ENCODE assay signal across 19 cellular contexts in the genomic region with DNA sequence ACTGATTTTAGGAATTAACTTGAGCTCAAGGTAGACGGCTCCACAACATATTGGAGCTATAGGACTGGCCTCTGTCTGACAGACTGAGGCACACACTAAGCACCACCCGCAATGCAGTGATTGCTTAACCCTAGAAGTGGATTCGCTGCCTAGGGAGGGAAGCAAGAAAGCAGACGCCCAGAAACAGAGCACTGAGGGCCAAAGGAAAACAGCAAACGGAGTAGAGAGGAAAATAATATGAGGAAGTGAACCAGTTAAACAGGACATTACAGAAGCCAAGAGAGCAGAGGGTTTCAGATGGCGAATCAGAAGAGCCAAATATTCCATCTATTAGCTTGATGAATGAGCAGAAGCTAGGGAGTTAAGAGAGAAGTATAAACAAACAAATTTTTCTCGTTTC.
DNase-seq lines count a peak whose midpoint lies in the region; ATAC-seq, FAIRE-seq and TF ChIP-seq lines count a peak whose summit lies in the region.
"Had no signal": no experiment of that assay in that cellular context is flagged by ENCODE, and none has a peak within 500 bp of the region (broad histone marks: within the 10 kb centered on the region; RNA-seq: fewer than 3 reads in every experiment).

No MANE protein-coding gene starts in this region.

- no peak overlapping the region for H3K4me2 ChIP-seq in HepG2 (ENCODE audit: low read depth, low read length)
- no peak overlapping the region for H3K4me2 ChIP-seq in neural progenitor cell
- H3K4me2 ChIP-seq: A549, SK-N-SH had no signal

- H3K36me3 Mint-ChIP-seq in activated T-cell treated with anti-CD3 and anti-CD28 coated beads, Interleukin-2, amount 50 U/mL, for 72 hours (ENCODE audit: insufficient read depth in 2 of 2) = peaks cover 0 to 4% of the 10 kb centered on the region in 2 donors
- H3K36me3 Mint-ChIP-seq in chondrocyte (ENCODE audit: low read depth) (no peaks in the 10 kb centered on the region), neural progenitor cell (no peaks in the 10 kb centered on the region)

- CTCF ChIA-PET in HepG2 (lab: Yijun Ruan, JAX; ENCODE audit: low intra/inter-chr PET ratio, low total read pairs) = no interaction called here

- H2AFZ ChIP-seq in HepG2 (ENCODE audit: low read length) = no peak overlapping the region
- H2AFZ ChIP-seq in neural progenitor cell (replicated peaks) = no peak overlapping the region

- no peaks in the 10 kb centered on the region for H3F3A ChIP-seq in neural progenitor cell (ENCODE audit: low read depth)

- TF ChIP-seq RAD21 in HepG2 (CRISPR knock-in tag; IDR thresholded peaks at IDR 0.05) = no peak

- DNase-seq in Right ventricle myocardium inferior (ENCODE audit: missing footprints) (no peak), cardiac septum (ENCODE audit: low spot score) (no peak), fibroblast of pulmonary artery (ENCODE audit: low read depth) (peak; percentile 53), HepG2 (ENCODE audit: low spot score) (no peak), chondrocyte (ENCODE audit: low spot score) (no peak), neural progenitor cell (ENCODE audit: low spot score) (no peak)
- DNase-seq in activated T-cell treated with anti-CD3 and anti-CD28 coated beads, Interleukin-2, amount 50 U/mL, for 72 hours = no peak
- DNase-seq: activated CD4-positive, CD25-positive, alpha-beta regulatory T cell treated with anti-CD3 and anti-CD28 coated beads, Interleukin-2, amount 50 U/mL, for 72 hours; amygdala; foreskin keratinocyte; GDM1; NCI-H1092; NCI-H526; posterior cingulate gyrus; SK-N-SH; T-helper 9 cell had no signal

- in situ Hi-C loops in HepG2 (cut with HindIII; ENCODE audit: extremely low pct_ligation_motif_present, low pct_unique_long_range_greater_than_20kb) = no loop called here

- H3K27me3 ChIP-seq in HepG2 (ENCODE audit: control insufficient read depth in 1 of 2, insufficient read depth in 2 of 2, low read length in 2 of 2) (no peaks in the 10 kb centered on the region), neural progenitor cell (no peaks in the 10 kb centered on the region)
- H3K27me3 ChIP-seq: foreskin keratinocyte had no signal

- no peaks in the 10 kb centered on the region for H3K79me2 ChIP-seq in HepG2 (ENCODE audit: insufficient read depth, low read length)
- no peaks in the 10 kb centered on the region for H3K79me2 ChIP-seq in neural progenitor cell (ENCODE audit: low read depth)

- no peak overlapping the region for H3K4me3 ChIP-seq in fibroblast of pulmonary artery (replicated peaks; ENCODE audit: low read depth, low read length)
- no peak overlapping the region for H3K4me3 ChIP-seq in HepG2 (replicated peaks in 1 of 3; ENCODE audit: insufficient read depth in 1 of 3, low read depth in 2 of 3, low read length in 3 of 3)
- H3K4me3 ChIP-seq in neural progenitor cell = no peak overlapping the region
- H3K4me3 ChIP-seq: A549 had no signal

- peaks cover 13% of the 10 kb centered on the region for H3K4me1 ChIP-seq in HepG2 (ENCODE audit: insufficient read depth, low read length)
- H3K4me1 ChIP-seq in neural progenitor cell = no peaks in the 10 kb centered on the region
- H3K4me1 ChIP-seq: A549 had no signal

- H3K36me3 ChIP-seq in HepG2 (replicated peaks in 1 of 2; ENCODE audit: control insufficient read depth in 1 of 2, insufficient read depth in 2 of 2, low read length in 2 of 2) = peaks cover 0 to 17% of the 10 kb centered on the region in 2 experiments; a peak in 3 of 5 replicates
- H3K36me3 ChIP-seq in neural progenitor cell = no peaks in the 10 kb centered on the region

- no peak for TF ChIP-seq POLR2A in HepG2 (IDR thresholded peaks at IDR 0.05; ENCODE audit: insufficient read depth in 1 of 2, low read depth in 2 of 2, low read length in 2 of 2)

- H3K27ac ChIP-seq in HepG2 (ENCODE audit: extremely low read length, insufficient read depth, low read length) (no peak overlapping the region), neural progenitor cell (no peak overlapping the region)
- H3K27ac ChIP-seq: A549, C4-2B, foreskin keratinocyte had no signal

- intact Hi-C loops in Right ventricle myocardium inferior (cut with DNase I) (no loop called here), cardiac septum (cut with DNase I) (no loop called here), HepG2 (cut with micrococcal nuclease; ENCODE audit: unreplicated experiment) (no loop called here)

- no peak for TF ChIP-seq EP300 in HepG2 (IDR thresholded peaks at IDR 0.05; ENCODE audit: low read depth in 2 of 2, low read length in 2 of 2)
- no peak for TF ChIP-seq EP300 in HepG2 (CRISPR knock-in tag; IDR thresholded peaks at IDR 0.05; ENCODE audit: borderline replicate concordance)

- no peak overlapping the region for H3K9ac ChIP-seq in HepG2 (ENCODE audit: insufficient read depth, low read depth, low read length)
- no peak overlapping the region for H3K9ac ChIP-seq in neural progenitor cell
- H3K9ac ChIP-seq: SK-N-SH had no signal

- H3K9me3 ChIP-seq in HepG2 (ENCODE audit: low read length) (no peaks in the 10 kb centered on the region), neural progenitor cell (ENCODE audit: low read depth) (no peaks in the 10 kb centered on the region)

- whole genome bisulfite sequencing in HepG2 (ENCODE audit: low lambda C conversion rate) = 95% methylated on average over 7 of the region's 7 CpGs

- H3K4me3 Mint-ChIP-seq in activated T-cell treated with anti-CD3 and anti-CD28 coated beads, Interleukin-2, amount 50 U/mL, for 72 hours = no peak overlapping the region
- H3K4me3 Mint-ChIP-seq in chondrocyte (ENCODE audit: unreplicated experiment) (no peak overlapping the region), neural progenitor cell (no peak overlapping the region)

- H3K27me3 Mint-ChIP-seq in activated T-cell treated with anti-CD3 and anti-CD28 coated beads, Interleukin-2, amount 50 U/mL, for 72 hours (ENCODE audit: low read depth) = no peaks in the 10 kb centered on the region
- no peaks in the 10 kb centered on the region for H3K27me3 Mint-ChIP-seq in chondrocyte (ENCODE audit: low read depth)
- H3K27me3 Mint-ChIP-seq in neural progenitor cell (ENCODE audit: insufficient read depth, low read depth) = peaks cover 3% of the 10 kb centered on the region

- POLR2A ChIA-PET in HepG2 (lab: Yijun Ruan, JAX) = no interaction called here

- ATAC-seq in Right ventricle myocardium inferior (peak; percentile 81), HepG2 (no peak), GM21515 (IDR thresholded peaks at IDR 0.05; ENCODE audit: unreplicated experiment) (no peak)
- ATAC-seq in activated T-cell treated with anti-CD3 and anti-CD28 coated beads, Interleukin-2, amount 50 U/mL, for 72 hours (replicated peaks in 1 of 2) = no peak
- ATAC-seq: A549, foreskin keratinocyte had no signal

- no peak for FAIRE-seq in HepG2 (lab: Jason Lieb, UNC)
- FAIRE-seq: A549 had no signal

- no TSS peak for BruUV-seq in HepG2 (replicated peaks; lab: Mats Ljungman, UMichigan)

- peaks cover 0 to 3% of the 10 kb centered on the region in 2 donors for H3K9me3 Mint-ChIP-seq in activated T-cell treated with anti-CD3 and anti-CD28 coated beads, Interleukin-2, amount 50 U/mL, for 72 hours
- H3K9me3 Mint-ChIP-seq in chondrocyte (ENCODE audit: low read depth) (peaks cover 2% of the 10 kb centered on the region), neural progenitor cell (no peaks in the 10 kb centered on the region)

- H4K20me1 ChIP-seq in HepG2 (ENCODE audit: insufficient read depth, low read length) (no peaks in the 10 kb centered on the region), neural progenitor cell (ENCODE audit: low read depth) (no peaks in the 10 kb centered on the region)

- TF ChIP-seq CTCF in fibroblast of pulmonary artery (IDR thresholded peaks at IDR 0.05; ENCODE audit: low read length, missing control alignments) (no peak), HepG2 (CRISPR knock-in tag; IDR thresholded peaks at IDR 0.05) (no peak), chondrocyte (IDR thresholded peaks at IDR 0.05) (no peak), neural progenitor cell (IDR thresholded peaks at IDR 0.05) (no peak)

- H3K27ac Mint-ChIP-seq in activated T-cell treated with anti-CD3 and anti-CD28 coated beads, Interleukin-2, amount 50 U/mL, for 72 hours = no peak overlapping the region
- no peak overlapping the region for H3K27ac Mint-ChIP-seq in chondrocyte (ENCODE audit: unreplicated experiment)
- H3K27ac Mint-ChIP-seq in neural progenitor cell = no peak overlapping the region

- H3K4me1 Mint-ChIP-seq in activated T-cell treated with anti-CD3 and anti-CD28 coated beads, Interleukin-2, amount 50 U/mL, for 72 hours (ENCODE audit: low read depth) = no peaks in the 10 kb centered on the region
- H3K4me1 Mint-ChIP-seq in chondrocyte (ENCODE audit: low read depth) (no peaks in the 10 kb centered on the region), neural progenitor cell (no peaks in the 10 kb centered on the region)

TF ChIP-seq in HepG2, 621 proteins besides CTCF, POLR2A, EP300 and RAD21:
- TF ChIP-seq ZNF720 (CRISPR knock-in tag; IDR thresholded peaks at IDR 0.05) (no peak), CHD4 (IDR thresholded peaks at IDR 0.05; ENCODE audit: borderline replicate concordance, low read length) (no peak), HOXA3 (CRISPR knock-in tag; IDR thresholded peaks at IDR 0.05) (no peak), RBM22 (optimal IDR thresholded peaks at IDR 0.05; ENCODE audit: low read length) (peak; percentile 32)
